ENCODE assay signal across 13 cellular contexts in genomic region chr11:104122008-104122635, GRCh38.
"Had no signal": no experiment of that assay in that cellular context is flagged by ENCODE, and none has a peak within 500 bp of the region (broad histone marks: within the 10 kb centered on the region; RNA-seq: fewer than 3 reads in every experiment).

No MANE protein-coding gene starts in this region.

- DNase-seq: activated CD4-positive, alpha-beta T cell treated with anti-CD3 and anti-CD28 coated beads for 48 hours; activated CD8-positive, alpha-beta memory T cell treated with anti-CD3 and anti-CD28 coated beads, Interleukin-2, amount 50 U/mL, for 48 hours; activated CD8-positive, alpha-beta T cell treated with anti-CD3 and anti-CD28 coated beads, Interleukin-2, amount 10 ng/mL, durations not matched to agents 7 days and 5 days; aorta; foreskin keratinocyte; head of caudate nucleus; mucosa of descending colon; occipital lobe; stimulated activated naive CD8-positive, alpha-beta T cell treated with anti-CD3 and anti-CD28 coated beads, Interleukin-15, Interleukin-2, amounts not matched to agents 100 U/mL and 50 U/mL, for 24 hours had no signal

- H3K27ac ChIP-seq: foreskin keratinocyte, prostate gland, suprapubic skin had no signal

- H3K36me3 ChIP-seq: prostate gland, suprapubic skin had no signal

- H3K9me3 ChIP-seq: mucosa of descending colon, prostate gland, suprapubic skin had no signal

- ATAC-seq: activated CD8-positive, alpha-beta T cell treated with anti-CD3 and anti-CD28 coated beads, Interleukin-2, amount 10 ng/mL, durations not matched to agents 7 days and 5 days; foreskin keratinocyte; left lobe of liver; mucosa of descending colon; sciatic nerve; stimulated activated naive CD8-positive, alpha-beta T cell treated with anti-CD3 and anti-CD28 coated beads, Interleukin-15, Interleukin-2, amounts not matched to agents 100 U/mL and 50 U/mL, for 24 hours had no signal

- H3K4me1 ChIP-seq: foreskin keratinocyte, prostate gland, suprapubic skin had no signal

- H3K4me3 ChIP-seq: mucosa of descending colon, prostate gland, suprapubic skin had no signal

- H3K27me3 ChIP-seq: foreskin keratinocyte, suprapubic skin had no signal
